9 cellular contexts compared by ENCODE assay signal in genomic region chr17:76793775-76794174, GRCh38. TPM values are rescaled to one million over a fixed set of nuclear protein-coding genes. Genes with fewer than 3 reads are reported as not detected.
DNase-seq lines count a peak whose midpoint lies in the region; ATAC-seq, FAIRE-seq and TF ChIP-seq lines count a peak whose summit lies in the region.
"Had no signal": no experiment of that assay in that cellular context is flagged by ENCODE, and none has a peak within 500 bp of the region (broad histone marks: within the 10 kb centered on the region; RNA-seq: fewer than 3 reads in every experiment).

No MANE protein-coding gene starts in this region.

- H3K23ac ChIP-seq in H9 (ENCODE audit: insufficient read length, low read depth, low read length) (no peak overlapping the region), H1 (ENCODE audit: insufficient read length) (no peak overlapping the region)

- H2BK20ac ChIP-seq in H9 (ENCODE audit: low read depth, low read length, poor library complexity, severe bottlenecking) (no peak overlapping the region), H1 (ENCODE audit: low read length) (no peak overlapping the region)

- peak; percentile 84 to 88 for TF ChIP-seq RAD21 in H1 (IDR thresholded peaks at IDR 0.05 in 1 of 2, conservative IDR thresholded peaks at IDR 0.05 in 1 of 2; ENCODE audit: low read depth in 2 of 2, low read length in 2 of 2)

- H3K56ac ChIP-seq in H9 (ENCODE audit: insufficient read length, low read depth, low read length) (no peak overlapping the region), H1 (replicated peaks; ENCODE audit: insufficient read length, low read depth, low read length) (no peak overlapping the region)

- H3K27me3 ChIP-seq in H9 (ENCODE audit: insufficient read depth, low read length) (no peaks in the 10 kb centered on the region), H1 (replicated peaks in 1 of 4; ENCODE audit: control insufficient read depth in 3 of 4, extremely low read depth in 1 of 4, insufficient read depth in 3 of 4, low read length in 3 of 4) (no peaks in the 10 kb centered on the region)

- no peaks in the 10 kb centered on the region; the same call in 1 of the 2 replicates for H3K4me1 ChIP-seq in H9 (ENCODE audit: insufficient read depth, low read length)
- H3K4me1 ChIP-seq in H1 (replicated peaks in 1 of 4; ENCODE audit: control insufficient read depth in 3 of 4, insufficient read depth in 4 of 4, low read length in 3 of 4): peaks cover 0 to 5% (median 2%) of the 10 kb centered on the region in 4 experiments; a peak in 4 of 7 replicates

- no peaks in the 10 kb centered on the region for H3K27me3 Mint-ChIP-seq in H9 (ENCODE audit: low read depth)
- H3K27me3 Mint-ChIP-seq: memory B cell had no signal

- peaks cover 14 to 28% of the 10 kb centered on the region in 2 experiments for H3K4me1 Mint-ChIP-seq in H9

- H3K4me3 ChIP-seq in AG10803 (ENCODE audit: low read length): no peak overlapping the region
- no peak overlapping the region for H3K4me3 ChIP-seq in H1 (ENCODE audit: extremely low read depth in 1 of 4, insufficient read depth in 2 of 4, low read depth in 3 of 4, low read length in 4 of 4)

- H4K5ac ChIP-seq in H9 (ENCODE audit: insufficient read length, low read depth, low read length): no peak overlapping the region
- no peak overlapping the region for H4K5ac ChIP-seq in H1 (ENCODE audit: insufficient read length, low read depth, low read length)

- no peak for FAIRE-seq in H1 (lab: Jason Lieb, UNC)

- no peak overlapping the region for H3K4me3 Mint-ChIP-seq in H9
- H3K4me3 Mint-ChIP-seq: memory B cell had no signal

- CTCF ChIA-PET in H1 (lab: Charles Lee; ENCODE audit: partially characterized antibody): interaction anchor here (0.6 to 1.3 kb wide), 3 partner anchors 30 to 140 kb away, joined by 3 to 4 read pairs (median 3); no protein-coding TSS in a partner anchor

- TF ChIP-seq POLR2A in H1 (IDR thresholded peaks at IDR 0.05; ENCODE audit: control extremely low read depth in 1 of 2, low read depth in 2 of 2, low read length in 2 of 2): no peak

- H4K20me1 ChIP-seq in H9 (ENCODE audit: control insufficient read depth, insufficient read depth, insufficient read length) (no peaks in the 10 kb centered on the region), H1 (replicated peaks in 1 of 2; ENCODE audit: control insufficient read depth in 1 of 2, insufficient read depth in 2 of 2, low read length in 2 of 2) (no peaks in the 10 kb centered on the region)

- H3K79me2 ChIP-seq in H9 (ENCODE audit: insufficient read depth, low read length): no peaks in the 10 kb centered on the region
- H3K79me2 ChIP-seq in H1 (ENCODE audit: control insufficient read depth in 1 of 2, insufficient read depth in 2 of 2, low read length in 2 of 2): no peaks in the 10 kb centered on the region

- no peak overlapping the region for H2AK5ac ChIP-seq in H9 (ENCODE audit: insufficient read length, low read length)
- H2AK5ac ChIP-seq in H1 (ENCODE audit: low read depth, low read length): no peak overlapping the region

- no peaks in the 10 kb centered on the region for H3K36me3 ChIP-seq in H1 (ENCODE audit: control insufficient read depth in 2 of 4, insufficient read depth in 4 of 4, low read length in 3 of 4)

- H3K4ac ChIP-seq in H9 (ENCODE audit: low read depth, low read length) (no peak overlapping the region), H1 (replicated peaks; ENCODE audit: insufficient read length, low read depth, low read length) (no peak overlapping the region)

- no peak for TF ChIP-seq EP300 in H1 (IDR thresholded peaks at IDR 0.05; ENCODE audit: borderline replicate concordance in 1 of 2, low read depth in 2 of 2, low read length in 2 of 2)

- no peak overlapping the region for H3T11ph ChIP-seq in H9 (ENCODE audit: low read length)

- peaks cover 2 to 3% of the 10 kb centered on the region in 2 experiments; a peak in 2 of 5 replicates for H3K9me3 Mint-ChIP-seq in H9

- H2BK15ac ChIP-seq in H9 (ENCODE audit: low read depth, low read length): no peak overlapping the region
- no peak overlapping the region for H2BK15ac ChIP-seq in H1 (ENCODE audit: low read length)

- peaks cover 0 to 4% (median 2%) of the 10 kb centered on the region in 3 experiments; a peak in 1 of 7 replicates for H3K36me3 Mint-ChIP-seq in H9 (ENCODE audit: insufficient read depth in 1 of 3, low read depth in 3 of 3)

- H3K9me3 ChIP-seq in H9 (ENCODE audit: control insufficient read depth, low read depth, low read length) (no peaks in the 10 kb centered on the region), H1 (ENCODE audit: insufficient read depth in 2 of 2, low read depth in 1 of 2, low read length in 1 of 2) (no peaks in the 10 kb centered on the region)

- H2BK12ac ChIP-seq in H9 (ENCODE audit: insufficient read length, low read depth, low read length) (no peak overlapping the region), H1 (ENCODE audit: low read depth, low read length) (no peak overlapping the region)

- H3K14ac ChIP-seq in H9 (ENCODE audit: insufficient read depth, low read length) (no peak overlapping the region), H1 (ENCODE audit: insufficient read length) (no peak overlapping the region)

- no peak overlapping the region for H3K27ac Mint-ChIP-seq in H9
- H3K27ac Mint-ChIP-seq: memory B cell had no signal

- DNase-seq in AG10803 (ENCODE audit: low read depth) (peak; percentile 23), H9 (peak; percentile 67), NCI-H82 treated with DMSO at 0.1 percent for 48 hours (lab: John Stamatoyannopoulos, UW; ENCODE audit: unreplicated experiment) (peak; percentile 52), H1 (ENCODE audit: low read depth in 1 of 2, low spot score in 2 of 2) (no peak), cerebellar nuclear complex (lab: John Stamatoyannopoulos, UW) (no peak), GDM1 (lab: John Stamatoyannopoulos, UW) (no peak)
- DNase-seq in stimulated activated naive CD4-positive, alpha-beta T cell (lab: John Stamatoyannopoulos, UW): no peak

- ATAC-seq in GM19035 (IDR thresholded peaks at IDR 0.05; ENCODE audit: unreplicated experiment): no peak

- H3K9ac ChIP-seq in H9 (ENCODE audit: extremely low read depth, insufficient read length, low read length): no peak overlapping the region
- no peak overlapping the region for H3K9ac ChIP-seq in H1 (replicated peaks in 1 of 4; ENCODE audit: extremely low read depth in 1 of 4, low read depth in 3 of 4, low read length in 3 of 4)

- H3K27ac ChIP-seq in H9 (ENCODE audit: insufficient read length, low read depth, low read length) (no peak overlapping the region), H1 (ENCODE audit: low read depth, low read length) (no peak overlapping the region)

- H2BK5ac ChIP-seq in H9 (ENCODE audit: insufficient read length, low read length) (no peak overlapping the region), H1 (ENCODE audit: low read depth, low read length) (no peak overlapping the region)

- H2BK120ac ChIP-seq in H9 (ENCODE audit: low read depth, low read length, poor library complexity, severe bottlenecking) (no peak overlapping the region), H1 (replicated peaks; ENCODE audit: low read depth, low read length) (no peak overlapping the region)

- H4K91ac ChIP-seq in H9 (ENCODE audit: insufficient read length, low read depth, low read length) (no peak overlapping the region), H1 (replicated peaks; ENCODE audit: insufficient read length, low read length) (no peak overlapping the region)

- no CpG with 5 or more reads among the region's 4 CpGs for WGBS in H9 (ENCODE audit: extremely low coverage, insufficient read length, low lambda C conversion rate)
- 78% methylated on average over 4 of the region's 4 CpGs; no CpG with 5 or more reads in 1 of the 2 experiments for WGBS in H1 (ENCODE audit: extremely low coverage in 1 of 2, insufficient coverage in 1 of 2, insufficient read length in 1 of 2, insufficient replicate concordance in 2 of 2, low coverage in 1 of 2, low lambda C conversion rate in 2 of 2, missing lambda C conversion rate in 1 of 2), 2 experiments

- H3K79me1 ChIP-seq in H9 (ENCODE audit: insufficient read depth, low read depth, low read length, poor library complexity, severe bottlenecking): no peaks in the 10 kb centered on the region
- no peaks in the 10 kb centered on the region for H3K79me1 ChIP-seq in H1 (ENCODE audit: low read depth, low read length)

- no peak overlapping the region for H3K4me2 ChIP-seq in H9 (ENCODE audit: insufficient read depth, insufficient read length, low read length)
- H3K4me2 ChIP-seq in H1 (ENCODE audit: insufficient read depth in 1 of 2, low read depth in 2 of 2, low read length in 2 of 2): no peak overlapping the region

- no peak overlapping the region for H4K8ac ChIP-seq in H9 (replicated peaks; ENCODE audit: insufficient read length, low read depth, low read length)
- no peak overlapping the region for H4K8ac ChIP-seq in H1 (ENCODE audit: extremely low read depth, insufficient read depth, low read length)

- peak; percentile 52 for TF ChIP-seq CTCF in AG10803 (conservative IDR thresholded peaks at IDR 0.05; ENCODE audit: low read length)
- peak; percentile 67 for TF ChIP-seq CTCF in H9 (conservative IDR thresholded peaks at IDR 0.05)
- peak; percentile 26 to 81 (median 73) for TF ChIP-seq CTCF in H1 (IDR thresholded peaks at IDR 0.05; ENCODE audit: control extremely low read depth in 1 of 3, insufficient read depth in 1 of 3, low read depth in 1 of 3, low read length in 3 of 3)

- H2AFZ ChIP-seq in H9 (ENCODE audit: low read length): no peak overlapping the region
- H2AFZ ChIP-seq in H1 (ENCODE audit: low read length): no peak overlapping the region

- POLR2A ChIA-PET in H1 (lab: Charles Lee; ENCODE audit: partially characterized antibody): no interaction called here

- no peak overlapping the region for H3K18ac ChIP-seq in H9 (ENCODE audit: insufficient read length, low read depth, low read length)
- H3K18ac ChIP-seq in H1 (ENCODE audit: extremely low read depth, low read length): no peak overlapping the region

- H3K23me2 ChIP-seq in H9 (ENCODE audit: insufficient read length, low read depth, low read length, poor library complexity, severe bottlenecking): no peaks in the 10 kb centered on the region
- H3K23me2 ChIP-seq in H1 (ENCODE audit: low read depth, low read length): no peaks in the 10 kb centered on the region

RNA-seq across cellular contexts. Expression of gene MFSD11, which starts 55.9 kb away (rescaled TPM):
- total RNA-seq in H9 (2021): 19.9 and 21.8 TPM in 2 replicates
- total RNA-seq in H1 (2021; fragmentation: NEBNext Ultra II Directional; extraction: Animal tissue kit (Norgen Biotek cat#: 25700)): 18.9 and 19.8 TPM in 2 replicates
- polyA plus RNA-seq in H1 (2011; rRNA removed): 15.1 and 17.7 TPM in 2 replicates
- polyA plus RNA-seq in H1 (2011; cell fraction: cytosol; rRNA removed): 10.6 TPM
- 27.8 TPM for polyA plus RNA-seq in H1 (2011; cell fraction: nucleus; rRNA removed)
- 13.3 to 15.9 TPM (median 15.0 TPM) in 4 replicates for polyA plus RNA-seq in H1 (2012, experiment 1 of 2)
- polyA plus RNA-seq in H1 (2012, experiment 2 of 2): 9.3 TPM
- 18.9 TPM for polyA plus RNA-seq in H1 (2013, experiment 1 of 2)
- 18.6 TPM for polyA plus RNA-seq in H1 (2013, experiment 2 of 2)
- 22.0 and 30.9 TPM in 2 replicates for polyA minus RNA-seq in H1 (2011; rRNA and poly(A)+ RNA removed)
- polyA minus RNA-seq in H1 (2011; cell fraction: cytosol; rRNA and poly(A)+ RNA removed): 7.3 TPM
- polyA minus RNA-seq in H1 (2011; cell fraction: nucleus; rRNA and poly(A)+ RNA removed): 31.0 TPM

RNA-seq across cellular contexts. Expression of gene SRSF2, which starts 56.6 kb away (rescaled TPM):
- total RNA-seq in H9 (2021): 578 and 591 TPM in 2 replicates
- 397 and 413 TPM in 2 replicates for total RNA-seq in H1 (2021; fragmentation: NEBNext Ultra II Directional; extraction: Animal tissue kit (Norgen Biotek cat#: 25700))
- 401 and 479 TPM in 2 replicates for polyA plus RNA-seq in H1 (2011; rRNA removed)
- polyA plus RNA-seq in H1 (2011; cell fraction: cytosol; rRNA removed): 476 TPM
- 766 TPM for polyA plus RNA-seq in H1 (2011; cell fraction: nucleus; rRNA removed)
- 293 to 353 TPM (median 324 TPM) in 4 replicates for polyA plus RNA-seq in H1 (2012, experiment 1 of 2)
- 136 TPM for polyA plus RNA-seq in H1 (2012, experiment 2 of 2)
- 351 TPM for polyA plus RNA-seq in H1 (2013, experiment 1 of 2)
- 323 TPM for polyA plus RNA-seq in H1 (2013, experiment 2 of 2)
- polyA minus RNA-seq in H1 (2011; rRNA and poly(A)+ RNA removed): 111 TPM in 2 replicates
- polyA minus RNA-seq in H1 (2011; cell fraction: cytosol; rRNA and poly(A)+ RNA removed): 337 TPM
- 830 TPM for polyA minus RNA-seq in H1 (2011; cell fraction: nucleus; rRNA and poly(A)+ RNA removed)

Comparison
In these comparisons a context has a peak if more than half of its experiments do, and no peak if none do; other contexts are left out.
1. DNase-seq: peak in AG10803 (single experiment), H9 (single experiment) and NCI-H82 treated with DMSO at 0.1 percent for 48 hours (single experiment); none in H1 (0 of 2), cerebellar nuclear complex (0 of 2), stimulated activated naive CD4-positive, alpha-beta T cell (0 of 6) and GDM1 (single experiment).
2. Peak in every context shown above with its lines, with median percentiles within 50 percentile points of each other: CTCF ChIP-seq.